ENCODE assay signal across 1 cellular context in the genomic region with DNA sequence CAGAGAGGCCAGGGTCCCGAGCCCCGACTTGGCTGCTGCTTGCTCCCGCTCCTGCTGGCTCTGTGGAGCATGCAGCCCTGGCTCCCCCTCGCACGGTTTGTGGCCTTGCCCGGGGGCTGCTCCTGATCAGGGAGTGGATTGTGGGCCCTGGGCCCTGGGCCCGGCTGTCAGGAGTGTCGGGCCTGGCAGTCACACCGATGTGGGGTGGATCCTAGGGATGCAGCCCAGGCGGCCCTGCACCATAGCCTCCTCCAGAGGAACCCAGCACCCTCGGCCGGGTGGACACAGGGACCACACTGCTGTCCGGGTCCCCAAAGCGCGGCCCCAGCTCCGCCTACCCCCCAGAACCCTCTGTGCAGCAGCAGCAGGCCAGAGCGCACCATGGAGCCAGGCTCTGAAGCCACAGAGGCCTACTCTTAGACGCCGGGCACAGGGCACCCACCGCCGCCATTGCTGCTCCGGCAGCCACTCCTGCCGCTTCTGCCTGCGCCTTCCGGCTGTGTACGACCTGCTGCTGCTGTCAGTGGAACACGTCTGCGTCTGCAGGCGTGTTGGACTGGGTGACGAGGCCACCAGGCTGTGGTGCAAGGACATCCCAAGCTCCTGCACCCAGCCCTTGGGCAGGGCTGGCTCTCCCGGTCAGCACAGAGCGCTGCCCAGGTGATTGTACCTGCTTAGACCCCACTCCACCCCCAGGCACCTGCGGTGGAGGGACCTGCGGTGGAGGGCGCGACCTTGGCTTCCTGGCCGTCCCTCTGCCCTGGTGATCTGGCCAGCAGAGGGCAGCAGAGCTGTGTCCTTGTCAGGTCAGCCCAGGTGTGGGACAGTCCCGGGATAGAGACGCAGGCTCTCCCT.
TF ChIP-seq lines count a peak whose summit lies in the region.

No MANE protein-coding gene starts in this region.

TF ChIP-seq in HepG2, 621 proteins besides CTCF, POLR2A, EP300 and RAD21 (continued from another document and continues in another):
- TF ChIP-seq, protein P1, sequence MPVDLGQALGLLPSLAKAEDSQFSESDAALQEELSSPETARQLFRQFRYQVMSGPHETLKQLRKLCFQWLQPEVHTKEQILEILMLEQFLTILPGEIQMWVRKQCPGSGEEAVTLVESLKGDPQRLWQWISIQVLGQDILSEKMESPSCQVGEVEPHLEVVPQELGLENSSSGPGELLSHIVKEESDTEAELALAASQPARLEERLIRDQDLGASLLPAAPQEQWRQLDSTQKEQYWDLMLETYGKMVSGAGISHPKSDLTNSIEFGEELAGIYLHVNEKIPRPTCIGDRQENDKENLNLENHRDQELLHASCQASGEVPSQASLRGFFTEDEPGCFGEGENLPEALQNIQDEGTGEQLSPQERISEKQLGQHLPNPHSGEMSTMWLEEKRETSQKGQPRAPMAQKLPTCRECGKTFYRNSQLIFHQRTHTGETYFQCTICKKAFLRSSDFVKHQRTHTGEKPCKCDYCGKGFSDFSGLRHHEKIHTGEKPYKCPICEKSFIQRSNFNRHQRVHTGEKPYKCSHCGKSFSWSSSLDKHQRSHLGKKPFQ (CRISPR knock-in tag; IDR thresholded peaks at IDR 0.05; ENCODE audit: insufficient replicate concordance), result no peak
- TF ChIP-seq SP1 (IDR thresholded peaks at IDR 0.05) (no peak), SP1 (CRISPR knock-in tag; IDR thresholded peaks at IDR 0.05) (0 out of 2 replicates have a peak, but pooled peaks have one; percentile 28), RFX3 (CRISPR knock-in tag; IDR thresholded peaks at IDR 0.05) (no peak), HOXA7 (CRISPR knock-in tag; IDR thresholded peaks at IDR 0.05) (no peak), ELF4 (CRISPR knock-in tag; IDR thresholded peaks at IDR 0.05; ENCODE audit: borderline replicate concordance) (no peak), DMAP1 (CRISPR knock-in tag; IDR thresholded peaks at IDR 0.05) (no peak), ZNF12 (CRISPR knock-in tag; IDR thresholded peaks at IDR 0.05) (no peak), HDAC2 (CRISPR knock-in tag; IDR thresholded peaks at IDR 0.05) (no peak), HNRNPUL1 (IDR thresholded peaks at IDR 0.05; ENCODE audit: low read depth, low read length) (no peak), NCOA1 (CRISPR knock-in tag; IDR thresholded peaks at IDR 0.05) (no peak), KDM5B (CRISPR knock-in tag; IDR thresholded peaks at IDR 0.05; ENCODE audit: borderline replicate concordance) (no peak), FOXK2 (IDR thresholded peaks at IDR 0.05) (no peak), ZNF644 (CRISPR knock-in tag; IDR thresholded peaks at IDR 0.05; ENCODE audit: low read depth) (no peak), ZNF460 (CRISPR knock-in tag; IDR thresholded peaks at IDR 0.05; ENCODE audit: borderline replicate concordance) (no peak), BHLHE40 (IDR thresholded peaks at IDR 0.05; ENCODE audit: low read length) (0 out of 2 replicates have a peak, but pooled peaks have one; percentile 19), REL (CRISPR knock-in tag; conservative IDR thresholded peaks at IDR 0.05) (no peak), GATAD1 (CRISPR knock-in tag; IDR thresholded peaks at IDR 0.05) (peak; percentile 28; the same call in 1 of the 2 replicates), ZNF615 (CRISPR knock-in tag; IDR thresholded peaks at IDR 0.05; ENCODE audit: borderline replicate concordance) (no peak), ZNF619 (CRISPR knock-in tag; IDR thresholded peaks at IDR 0.05) (no peak), PAX8 (CRISPR knock-in tag; IDR thresholded peaks at IDR 0.05; ENCODE audit: borderline replicate concordance) (no peak), NPAS2 (CRISPR knock-in tag; IDR thresholded peaks at IDR 0.05; ENCODE audit: borderline replicate concordance) (no peak), CENPX (CRISPR knock-in tag; IDR thresholded peaks at IDR 0.05) (no peak), ZNF569 (CRISPR knock-in tag; IDR thresholded peaks at IDR 0.05; ENCODE audit: borderline replicate concordance) (no peak), ZNF350 (CRISPR knock-in tag; IDR thresholded peaks at IDR 0.05; ENCODE audit: borderline replicate concordance, low read depth) (no peak), HOXA9 (CRISPR knock-in tag; IDR thresholded peaks at IDR 0.05; ENCODE audit: borderline replicate concordance) (no peak), DNMT3B (CRISPR knock-in tag; conservative IDR thresholded peaks at IDR 0.05) (no peak), ZSCAN25 (CRISPR knock-in tag; IDR thresholded peaks at IDR 0.05) (0 out of 2 replicates have a peak, but pooled peaks have one; percentile 35), SMAD3 (CRISPR knock-in tag; IDR thresholded peaks at IDR 0.05) (no peak), KAT7 (CRISPR knock-in tag; IDR thresholded peaks at IDR 0.05; ENCODE audit: borderline replicate concordance) (no peak), ZNF205 (CRISPR knock-in tag; IDR thresholded peaks at IDR 0.05) (0 out of 2 replicates have a peak, but pooled peaks have one; percentile 40), RBAK (CRISPR knock-in tag; IDR thresholded peaks at IDR 0.05) (no peak), HNF4G (IDR thresholded peaks at IDR 0.05; ENCODE audit: borderline replicate concordance, low read depth, low read length) (no peak), HNF4G (CRISPR knock-in tag; IDR thresholded peaks at IDR 0.05; ENCODE audit: borderline replicate concordance, low read depth) (no peak), RFXANK (CRISPR knock-in tag; IDR thresholded peaks at IDR 0.05) (no peak), ZNF792 (CRISPR knock-in tag; IDR thresholded peaks at IDR 0.05) (no peak), TOPORS (CRISPR knock-in tag; IDR thresholded peaks at IDR 0.05) (no peak), THAP11 (CRISPR knock-in tag; IDR thresholded peaks at IDR 0.05) (no peak)
- TF ChIP-seq, protein P2, sequence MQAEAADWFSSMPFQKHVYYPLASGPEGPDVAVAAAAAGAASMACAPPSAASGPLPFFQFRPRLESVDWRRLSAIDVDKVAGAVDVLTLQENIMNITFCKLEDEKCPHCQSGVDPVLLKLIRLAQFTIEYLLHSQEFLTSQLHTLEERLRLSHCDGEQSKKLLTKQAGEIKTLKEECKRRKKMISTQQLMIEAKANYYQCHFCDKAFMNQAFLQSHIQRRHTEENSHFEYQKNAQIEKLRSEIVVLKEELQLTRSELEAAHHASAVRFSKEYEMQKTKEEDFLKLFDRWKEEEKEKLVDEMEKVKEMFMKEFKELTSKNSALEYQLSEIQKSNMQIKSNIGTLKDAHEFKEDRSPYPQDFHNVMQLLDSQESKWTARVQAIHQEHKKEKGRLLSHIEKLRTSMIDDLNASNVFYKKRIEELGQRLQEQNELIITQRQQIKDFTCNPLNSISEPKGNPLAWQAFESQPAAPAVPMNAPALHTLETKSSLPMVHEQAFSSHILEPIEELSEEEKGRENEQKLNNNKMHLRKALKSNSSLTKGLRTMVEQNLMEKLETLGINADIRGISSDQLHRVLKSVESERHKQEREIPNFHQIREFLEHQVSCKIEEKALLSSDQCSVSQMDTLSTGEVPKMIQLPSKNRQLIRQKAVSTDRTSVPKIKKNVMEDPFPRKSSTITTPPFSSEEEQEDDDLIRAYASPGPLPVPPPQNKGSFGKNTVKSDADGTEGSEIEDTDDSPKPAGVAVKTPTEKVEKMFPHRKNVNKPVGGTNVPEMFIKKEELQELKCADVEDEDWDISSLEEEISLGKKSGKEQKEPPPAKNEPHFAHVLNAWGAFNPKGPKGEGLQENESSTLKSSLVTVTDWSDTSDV (CRISPR knock-in tag; IDR thresholded peaks at IDR 0.05), result no peak
- TF ChIP-seq, protein P3, sequence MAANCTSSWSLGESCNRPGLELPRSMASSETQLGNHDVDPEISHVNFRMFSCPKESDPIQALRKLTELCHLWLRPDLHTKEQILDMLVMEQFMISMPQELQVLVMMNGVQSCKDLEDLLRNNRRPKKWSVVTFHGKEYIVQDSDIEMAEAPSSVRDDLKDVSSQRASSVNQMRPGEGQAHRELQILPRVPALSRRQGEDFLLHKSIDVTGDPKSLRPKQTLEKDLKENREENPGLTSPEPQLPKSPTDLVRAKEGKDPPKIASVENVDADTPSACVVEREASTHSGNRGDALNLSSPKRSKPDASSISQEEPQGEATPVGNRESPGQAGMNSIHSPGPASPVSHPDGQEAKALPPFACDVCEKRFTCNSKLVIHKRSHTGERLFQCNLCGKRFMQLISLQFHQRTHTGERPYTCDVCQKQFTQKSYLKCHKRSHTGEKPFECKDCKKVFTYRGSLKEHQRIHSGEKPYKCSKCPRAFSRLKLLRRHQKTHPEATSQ (CRISPR knock-in tag; IDR thresholded peaks at IDR 0.05; ENCODE audit: borderline replicate concordance), result no peak
- TF ChIP-seq, protein P4, sequence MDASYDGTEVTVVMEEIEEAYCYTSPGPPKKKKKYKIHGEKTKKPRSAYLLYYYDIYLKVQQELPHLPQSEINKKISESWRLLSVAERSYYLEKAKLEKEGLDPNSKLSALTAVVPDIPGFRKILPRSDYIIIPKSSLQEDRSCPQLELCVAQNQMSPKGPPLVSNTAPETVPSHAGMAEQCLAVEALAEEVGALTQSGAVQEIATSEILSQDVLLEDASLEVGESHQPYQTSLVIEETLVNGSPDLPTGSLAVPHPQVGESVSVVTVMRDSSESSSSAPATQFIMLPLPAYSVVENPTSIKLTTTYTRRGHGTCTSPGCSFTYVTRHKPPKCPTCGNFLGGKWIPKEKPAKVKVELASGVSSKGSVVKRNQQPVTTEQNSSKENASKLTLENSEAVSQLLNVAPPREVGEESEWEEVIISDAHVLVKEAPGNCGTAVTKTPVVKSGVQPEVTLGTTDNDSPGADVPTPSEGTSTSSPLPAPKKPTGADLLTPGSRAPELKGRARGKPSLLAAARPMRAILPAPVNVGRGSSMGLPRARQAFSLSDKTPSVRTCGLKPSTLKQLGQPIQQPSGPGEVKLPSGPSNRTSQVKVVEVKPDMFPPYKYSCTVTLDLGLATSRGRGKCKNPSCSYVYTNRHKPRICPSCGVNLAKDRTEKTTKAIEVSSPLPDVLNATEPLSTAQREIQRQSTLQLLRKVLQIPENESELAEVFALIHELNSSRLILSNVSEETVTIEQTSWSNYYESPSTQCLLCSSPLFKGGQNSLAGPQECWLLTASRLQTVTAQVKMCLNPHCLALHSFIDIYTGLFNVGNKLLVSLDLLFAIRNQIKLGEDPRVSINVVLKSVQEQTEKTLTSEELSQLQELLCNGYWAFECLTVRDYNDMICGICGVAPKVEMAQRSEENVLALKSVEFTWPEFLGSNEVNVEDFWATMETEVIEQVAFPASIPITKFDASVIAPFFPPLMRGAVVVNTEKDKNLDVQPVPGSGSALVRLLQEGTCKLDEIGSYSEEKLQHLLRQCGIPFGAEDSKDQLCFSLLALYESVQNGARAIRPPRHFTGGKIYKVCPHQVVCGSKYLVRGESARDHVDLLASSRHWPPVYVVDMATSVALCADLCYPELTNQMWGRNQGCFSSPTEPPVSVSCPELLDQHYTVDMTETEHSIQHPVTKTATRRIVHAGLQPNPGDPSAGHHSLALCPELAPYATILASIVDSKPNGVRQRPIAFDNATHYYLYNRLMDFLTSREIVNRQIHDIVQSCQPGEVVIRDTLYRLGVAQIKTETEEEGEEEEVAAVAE (CRISPR knock-in tag; IDR thresholded peaks at IDR 0.05; ENCODE audit: borderline replicate concordance), result no peak
- TF ChIP-seq, protein P5, sequence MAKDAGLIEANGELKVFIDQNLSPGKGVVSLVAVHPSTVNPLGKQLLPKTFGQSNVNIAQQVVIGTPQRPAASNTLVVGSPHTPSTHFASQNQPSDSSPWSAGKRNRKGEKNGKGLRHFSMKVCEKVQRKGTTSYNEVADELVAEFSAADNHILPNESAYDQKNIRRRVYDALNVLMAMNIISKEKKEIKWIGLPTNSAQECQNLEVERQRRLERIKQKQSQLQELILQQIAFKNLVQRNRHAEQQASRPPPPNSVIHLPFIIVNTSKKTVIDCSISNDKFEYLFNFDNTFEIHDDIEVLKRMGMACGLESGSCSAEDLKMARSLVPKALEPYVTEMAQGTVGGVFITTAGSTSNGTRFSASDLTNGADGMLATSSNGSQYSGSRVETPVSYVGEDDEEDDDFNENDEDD (CRISPR knock-in tag; IDR thresholded peaks at IDR 0.05; ENCODE audit: borderline replicate concordance), result no peak
- TF ChIP-seq, protein P6, sequence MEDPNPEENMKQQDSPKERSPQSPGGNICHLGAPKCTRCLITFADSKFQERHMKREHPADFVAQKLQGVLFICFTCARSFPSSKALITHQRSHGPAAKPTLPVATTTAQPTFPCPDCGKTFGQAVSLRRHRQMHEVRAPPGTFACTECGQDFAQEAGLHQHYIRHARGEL (CRISPR knock-in tag; IDR thresholded peaks at IDR 0.05), result no peak
- TF ChIP-seq, protein P7, sequence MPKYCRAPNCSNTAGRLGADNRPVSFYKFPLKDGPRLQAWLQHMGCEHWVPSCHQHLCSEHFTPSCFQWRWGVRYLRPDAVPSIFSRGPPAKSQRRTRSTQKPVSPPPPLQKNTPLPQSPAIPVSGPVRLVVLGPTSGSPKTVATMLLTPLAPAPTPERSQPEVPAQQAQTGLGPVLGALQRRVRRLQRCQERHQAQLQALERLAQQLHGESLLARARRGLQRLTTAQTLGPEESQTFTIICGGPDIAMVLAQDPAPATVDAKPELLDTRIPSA (CRISPR knock-in tag; IDR thresholded peaks at IDR 0.05; ENCODE audit: borderline replicate concordance), result no peak
- TF ChIP-seq, protein P8, sequence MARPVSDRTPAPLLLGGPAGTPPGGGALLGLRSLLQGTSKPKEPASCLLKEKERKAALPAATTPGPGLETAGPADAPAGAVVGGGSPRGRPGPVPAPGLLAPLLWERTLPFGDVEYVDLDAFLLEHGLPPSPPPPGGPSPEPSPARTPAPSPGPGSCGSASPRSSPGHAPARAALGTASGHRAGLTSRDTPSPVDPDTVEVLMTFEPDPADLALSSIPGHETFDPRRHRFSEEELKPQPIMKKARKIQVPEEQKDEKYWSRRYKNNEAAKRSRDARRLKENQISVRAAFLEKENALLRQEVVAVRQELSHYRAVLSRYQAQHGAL (CRISPR knock-in tag; IDR thresholded peaks at IDR 0.05; ENCODE audit: not compliant biosample characterization), result no peak
- TF ChIP-seq, protein P9, sequence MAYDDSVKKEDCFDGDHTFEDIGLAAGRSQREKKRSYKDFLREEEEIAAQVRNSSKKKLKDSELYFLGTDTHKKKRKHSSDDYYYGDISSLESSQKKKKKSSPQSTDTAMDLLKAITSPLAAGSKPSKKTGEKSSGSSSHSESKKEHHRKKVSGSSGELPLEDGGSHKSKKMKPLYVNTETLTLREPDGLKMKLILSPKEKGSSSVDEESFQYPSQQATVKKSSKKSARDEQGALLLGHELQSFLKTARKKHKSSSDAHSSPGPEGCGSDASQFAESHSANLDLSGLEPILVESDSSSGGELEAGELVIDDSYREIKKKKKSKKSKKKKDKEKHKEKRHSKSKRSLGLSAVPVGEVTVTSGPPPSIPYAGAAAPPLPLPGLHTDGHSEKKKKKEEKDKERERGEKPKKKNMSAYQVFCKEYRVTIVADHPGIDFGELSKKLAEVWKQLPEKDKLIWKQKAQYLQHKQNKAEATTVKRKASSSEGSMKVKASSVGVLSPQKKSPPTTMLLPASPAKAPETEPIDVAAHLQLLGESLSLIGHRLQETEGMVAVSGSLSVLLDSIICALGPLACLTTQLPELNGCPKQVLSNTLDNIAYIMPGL (CRISPR knock-in tag; IDR thresholded peaks at IDR 0.05; ENCODE audit: borderline replicate concordance in 1 of 2, low read depth in 1 of 2), result peak in 1 of 2 experiments; percentile 64; a peak in 1 of 4 replicates
- TF ChIP-seq, protein P10, sequence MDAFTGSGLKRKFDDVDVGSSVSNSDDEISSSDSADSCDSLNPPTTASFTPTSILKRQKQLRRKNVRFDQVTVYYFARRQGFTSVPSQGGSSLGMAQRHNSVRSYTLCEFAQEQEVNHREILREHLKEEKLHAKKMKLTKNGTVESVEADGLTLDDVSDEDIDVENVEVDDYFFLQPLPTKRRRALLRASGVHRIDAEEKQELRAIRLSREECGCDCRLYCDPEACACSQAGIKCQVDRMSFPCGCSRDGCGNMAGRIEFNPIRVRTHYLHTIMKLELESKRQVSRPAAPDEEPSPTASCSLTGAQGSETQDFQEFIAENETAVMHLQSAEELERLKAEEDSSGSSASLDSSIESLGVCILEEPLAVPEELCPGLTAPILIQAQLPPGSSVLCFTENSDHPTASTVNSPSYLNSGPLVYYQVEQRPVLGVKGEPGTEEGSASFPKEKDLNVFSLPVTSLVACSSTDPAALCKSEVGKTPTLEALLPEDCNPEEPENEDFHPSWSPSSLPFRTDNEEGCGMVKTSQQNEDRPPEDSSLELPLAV (CRISPR knock-in tag; conservative IDR thresholded peaks at IDR 0.05; ENCODE audit: low read depth), result no peak
